In genomic region chr6:7140631-7141366, GRCh38 we compare ENCODE assay signal across 8 cellular contexts. TPM values are rescaled to one million over a fixed set of nuclear protein-coding genes. Genes with fewer than 3 reads are reported as not detected.
DNase-seq lines count a peak whose midpoint lies in the region; ATAC-seq and TF ChIP-seq lines count a peak whose summit lies in the region.

No MANE protein-coding gene starts in this region.

- no peaks in the 10 kb centered on the region for H3K36me3 Mint-ChIP-seq in naive B cell
- H3K36me3 Mint-ChIP-seq in stimulated activated effector memory CD8-positive, alpha-beta T cell treated with anti-CD3 and anti-CD28 coated beads, Interleukin-12 subunit alpha, Interleukin-12 subunit beta, amount 100 ng/mL, for 72 hours, result no peaks in the 10 kb centered on the region

- peak overlapping the region; percentile 96 for H3K27ac ChIP-seq in HL-60 (replicated peaks)

- DNase-seq in COLO668 (lab: John Stamatoyannopoulos, UW; ENCODE audit: unreplicated experiment) (peak; percentile 85), HL-60 (ENCODE audit: low read depth in 1 of 2, low spot score in 1 of 2) (peak; percentile 58 to 84), fibroblast of gingiva (ENCODE audit: low read depth) (peak; percentile 75), naive B cell (peak; percentile 79)
- peak; percentile 59 to 71 for DNase-seq in activated T-helper 1 cell treated with anti-CD3 and anti-CD28 coated beads, Interleukin-2, amount 50 U/mL, for 16 hours (ENCODE audit: low read depth in 1 of 2, low spot score in 1 of 2)
- DNase-seq in stimulated activated effector memory CD8-positive, alpha-beta T cell treated with anti-CD3 and anti-CD28 coated beads, Interleukin-12 subunit alpha, Interleukin-12 subunit beta, amount 100 ng/mL, for 72 hours (ENCODE audit: low spot score in 2 of 2), result peak; percentile 70 to 90

- no peaks in the 10 kb centered on the region for H3K9me3 Mint-ChIP-seq in naive B cell
- no peaks in the 10 kb centered on the region for H3K9me3 Mint-ChIP-seq in stimulated activated effector memory CD8-positive, alpha-beta T cell treated with anti-CD3 and anti-CD28 coated beads, Interleukin-12 subunit alpha, Interleukin-12 subunit beta, amount 100 ng/mL, for 72 hours

- H3K27me3 Mint-ChIP-seq in naive B cell, result no peaks in the 10 kb centered on the region

- TF ChIP-seq CTCF in HL-60 (IDR thresholded peaks at IDR 0.05; ENCODE audit: insufficient read depth, low read length), result no peak

- H3K4me3 ChIP-seq in HL-60 (replicated peaks; ENCODE audit: insufficient read depth, low read length), result peak overlapping the region; percentile 39

- H3K4me1 Mint-ChIP-seq in naive B cell, result peaks cover 37 to 74% (median 53%) of the 10 kb centered on the region in 3 donors
- peaks cover 39% of the 10 kb centered on the region for H3K4me1 Mint-ChIP-seq in stimulated activated effector memory CD8-positive, alpha-beta T cell treated with anti-CD3 and anti-CD28 coated beads, Interleukin-12 subunit alpha, Interleukin-12 subunit beta, amount 100 ng/mL, for 72 hours

- peak; percentile 60 for ATAC-seq in GM19463 (IDR thresholded peaks at IDR 0.05; ENCODE audit: unreplicated experiment)
- ATAC-seq in naive B cell (ENCODE audit: low read depth in 2 of 2), result peak; percentile 76 to 77
- ATAC-seq in stimulated activated effector memory CD8-positive, alpha-beta T cell treated with anti-CD3 and anti-CD28 coated beads, Interleukin-12 subunit alpha, Interleukin-12 subunit beta, amount 100 ng/mL, for 72 hours, result peak; percentile 89

- H3K4me3 Mint-ChIP-seq in naive B cell, result peak overlapping the region; percentile 73 to 94 (median 88)
- peak overlapping the region; percentile 70 for H3K4me3 Mint-ChIP-seq in stimulated activated effector memory CD8-positive, alpha-beta T cell treated with anti-CD3 and anti-CD28 coated beads, Interleukin-12 subunit alpha, Interleukin-12 subunit beta, amount 100 ng/mL, for 72 hours

- no peaks in the 10 kb centered on the region for H3K27me3 ChIP-seq in HL-60 (ENCODE audit: insufficient read depth, poor library complexity, severe bottlenecking)

- H3K27ac Mint-ChIP-seq in naive B cell, result peak overlapping the region; percentile 87 to 96 (median 90)
- peak overlapping the region; percentile 75 for H3K27ac Mint-ChIP-seq in stimulated activated effector memory CD8-positive, alpha-beta T cell treated with anti-CD3 and anti-CD28 coated beads, Interleukin-12 subunit alpha, Interleukin-12 subunit beta, amount 100 ng/mL, for 72 hours

TF ChIP-seq in PFSK-1, 5 proteins besides CTCF, POLR2A, EP300 and RAD21:
- TF ChIP-seq POLR2AphosphoS5 (IDR thresholded peaks at IDR 0.05; ENCODE audit: low read depth, low read length) (peak; percentile 79), TAF1 (IDR thresholded peaks at IDR 0.05; ENCODE audit: borderline replicate concordance, insufficient read depth, low read length) (peak; percentile 32; the same call in 1 of the 2 replicates), SIN3A (IDR thresholded peaks at IDR 0.05; ENCODE audit: borderline replicate concordance, insufficient read depth, low read length) (no peak; the same call in 1 of the 2 replicates)
- TF ChIP-seq, protein P1, sequence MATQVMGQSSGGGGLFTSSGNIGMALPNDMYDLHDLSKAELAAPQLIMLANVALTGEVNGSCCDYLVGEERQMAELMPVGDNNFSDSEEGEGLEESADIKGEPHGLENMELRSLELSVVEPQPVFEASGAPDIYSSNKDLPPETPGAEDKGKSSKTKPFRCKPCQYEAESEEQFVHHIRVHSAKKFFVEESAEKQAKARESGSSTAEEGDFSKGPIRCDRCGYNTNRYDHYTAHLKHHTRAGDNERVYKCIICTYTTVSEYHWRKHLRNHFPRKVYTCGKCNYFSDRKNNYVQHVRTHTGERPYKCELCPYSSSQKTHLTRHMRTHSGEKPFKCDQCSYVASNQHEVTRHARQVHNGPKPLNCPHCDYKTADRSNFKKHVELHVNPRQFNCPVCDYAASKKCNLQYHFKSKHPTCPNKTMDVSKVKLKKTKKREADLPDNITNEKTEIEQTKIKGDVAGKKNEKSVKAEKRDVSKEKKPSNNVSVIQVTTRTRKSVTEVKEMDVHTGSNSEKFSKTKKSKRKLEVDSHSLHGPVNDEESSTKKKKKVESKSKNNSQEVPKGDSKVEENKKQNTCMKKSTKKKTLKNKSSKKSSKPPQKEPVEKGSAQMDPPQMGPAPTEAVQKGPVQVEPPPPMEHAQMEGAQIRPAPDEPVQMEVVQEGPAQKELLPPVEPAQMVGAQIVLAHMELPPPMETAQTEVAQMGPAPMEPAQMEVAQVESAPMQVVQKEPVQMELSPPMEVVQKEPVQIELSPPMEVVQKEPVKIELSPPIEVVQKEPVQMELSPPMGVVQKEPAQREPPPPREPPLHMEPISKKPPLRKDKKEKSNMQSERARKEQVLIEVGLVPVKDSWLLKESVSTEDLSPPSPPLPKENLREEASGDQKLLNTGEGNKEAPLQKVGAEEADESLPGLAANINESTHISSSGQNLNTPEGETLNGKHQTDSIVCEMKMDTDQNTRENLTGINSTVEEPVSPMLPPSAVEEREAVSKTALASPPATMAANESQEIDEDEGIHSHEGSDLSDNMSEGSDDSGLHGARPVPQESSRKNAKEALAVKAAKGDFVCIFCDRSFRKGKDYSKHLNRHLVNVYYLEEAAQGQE (IDR thresholded peaks at IDR 0.05; ENCODE audit: insufficient read depth in 1 of 2, low read depth in 2 of 2, low read length in 2 of 2), result peak in 1 of 2 experiments; percentile 26; a peak in 1 of 4 replicates

RNA-seq across cellular contexts. Expression of gene RREB1, which starts 33.0 kb away (rescaled TPM):
- 20.4 TPM for polyA plus RNA-seq in PFSK-1 (2012; ENCODE audit: insufficient read length, low read depth)
- polyA plus RNA-seq in naive B cell (ENCODE audit: low read depth in 6 of 6), result 1 to 10 TPM; 1.5 to 9.9 (median 5.2) TPM

Comparison
In these comparisons a context has a peak if more than half of its experiments do, and no peak if none do; other contexts are left out.
1. Peak in every context shown above with its lines: DNase-seq, ATAC-seq, H3K4me3 ChIP-seq and H3K27ac ChIP-seq.